ENCODE assay signal across 30 cellular contexts in the genomic region with DNA sequence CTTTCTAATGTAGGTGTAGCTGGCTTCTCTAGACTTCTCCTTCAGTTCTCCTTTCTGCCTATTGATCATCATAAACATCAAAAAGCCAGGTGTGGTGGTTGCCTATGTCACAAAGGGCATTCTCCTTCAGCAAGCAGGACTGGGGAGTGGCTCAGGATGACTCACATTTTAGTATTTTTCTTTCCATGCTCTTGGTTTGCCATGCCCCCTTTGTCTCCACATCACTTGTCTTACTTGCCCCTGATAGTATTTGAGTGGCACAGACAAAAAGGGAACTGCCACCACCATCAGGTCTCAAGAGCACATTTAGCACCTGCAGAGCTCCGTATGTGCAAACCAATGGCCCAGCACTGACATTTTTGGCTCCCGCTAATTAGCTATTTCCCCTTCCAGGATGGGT.
DNase-seq lines count a peak whose midpoint lies in the region; ATAC-seq, FAIRE-seq and TF ChIP-seq lines count a peak whose summit lies in the region.
"Had no signal": no experiment of that assay in that cellular context is flagged by ENCODE, and none has a peak within 500 bp of the region (broad histone marks: within the 10 kb centered on the region; RNA-seq: fewer than 3 reads in every experiment).

No MANE protein-coding gene starts in this region.

- H3K79me2 ChIP-seq in GM23248 (ENCODE audit: insufficient read depth): no peaks in the 10 kb centered on the region
- H3K79me2 ChIP-seq in OCI-LY3 (ENCODE audit: low read length): no peaks in the 10 kb centered on the region
- H3K79me2 ChIP-seq in endothelial cell of umbilical vein (ENCODE audit: control insufficient read depth, insufficient read depth, low read length): no peaks in the 10 kb centered on the region
- H3K79me2 ChIP-seq in smooth muscle cell (ENCODE audit: low read depth): no peaks in the 10 kb centered on the region
- no peaks in the 10 kb centered on the region for H3K79me2 ChIP-seq in mesendoderm (ENCODE audit: control insufficient read depth, insufficient read depth, low read length)

- no peak overlapping the region for H2AFZ ChIP-seq in GM23248
- 0 out of 2 replicates have a peak overlapping the region, but pooled peaks have one; percentile 4 for H2AFZ ChIP-seq in OCI-LY3 (ENCODE audit: low read depth, low read length)
- no peak overlapping the region for H2AFZ ChIP-seq in endothelial cell of umbilical vein (ENCODE audit: low read depth, low read length)
- no peak overlapping the region for H2AFZ ChIP-seq in smooth muscle cell (ENCODE audit: low read depth)

- H3K27me3 Mint-ChIP-seq in naive thymus-derived CD4-positive, alpha-beta T cell: peaks cover 0 to 6% (median 3%) of the 10 kb centered on the region in 5 donors
- H3K27me3 Mint-ChIP-seq: activated CD4-positive, alpha-beta memory T cell treated with anti-CD3 and anti-CD28 coated beads for 36 hours; CD4-positive, alpha-beta T cell had no signal

- TF ChIP-seq POLR2A in endothelial cell of umbilical vein (IDR thresholded peaks at IDR 0.05; ENCODE audit: low read depth, low read length): no peak

- no peak overlapping the region for H3K4me3 ChIP-seq in GM23248
- H3K4me3 ChIP-seq in OCI-LY3 (ENCODE audit: low read length): peak overlapping the region; percentile 9
- H3K4me3 ChIP-seq in endothelial cell of umbilical vein (replicated peaks in 1 of 3; ENCODE audit: insufficient read depth in 1 of 3, low read depth in 1 of 3, low read length in 3 of 3): no peak overlapping the region
- H3K4me3 ChIP-seq in smooth muscle cell: no peak overlapping the region
- H3K4me3 ChIP-seq in naive thymus-derived CD4-positive, alpha-beta T cell (ENCODE audit: low read length): no peak overlapping the region
- H3K4me3 ChIP-seq in mesendoderm (ENCODE audit: low read length): no peak overlapping the region
- H3K4me3 ChIP-seq: colonic mucosa, esophagus squamous epithelium, stomach, tibial artery had no signal

- H4K20me1 ChIP-seq in GM23248 (ENCODE audit: insufficient read depth): no peaks in the 10 kb centered on the region
- H4K20me1 ChIP-seq in OCI-LY3 (ENCODE audit: insufficient read depth, low read length): no peaks in the 10 kb centered on the region
- no peaks in the 10 kb centered on the region for H4K20me1 ChIP-seq in endothelial cell of umbilical vein (replicated peaks; ENCODE audit: control insufficient read depth, extremely low read depth, insufficient read depth, low read length)
- no peaks in the 10 kb centered on the region for H4K20me1 ChIP-seq in smooth muscle cell (ENCODE audit: low read depth)

- DNase-seq in GM23248 (peak; percentile 8), endothelial cell of umbilical vein (ENCODE audit: low read depth, low spot score) (peak; percentile 44), smooth muscle cell (lab: John Stamatoyannopoulos, UW; ENCODE audit: unreplicated experiment) (no peak), DMS153 (lab: John Stamatoyannopoulos, UW) (no peak), mesendoderm (no peak)
- no peak for DNase-seq in naive thymus-derived CD4-positive, alpha-beta T cell
- DNase-seq: activated CD4-positive, alpha-beta memory T cell treated with anti-CD3 and anti-CD28 coated beads for 36 hours; activated CD4-positive, CD25-positive, alpha-beta regulatory T cell; activated CD8-positive, alpha-beta memory T cell treated with anti-CD3 and anti-CD28 coated beads, Interleukin-2, amount 50 U/mL, for 4 hours; activated naive CD4-positive, alpha-beta T cell treated with anti-CD3 and anti-CD28 coated beads for 36 hours; amniotic stem cell; CD4-positive, alpha-beta T cell; colonic mucosa; esophagus squamous epithelium; GOT3; HFFc6; hippocampal formation; Kasumi-1; NCI-H1092; NCI-H187 treated with DMSO at 0.1 percent for 48 hours; NCI-H524 treated with DMSO at 0.1 percent for 48 hours; stomach; T-helper 1 cell; tibial artery had no signal

- no peak overlapping the region for H4K8ac ChIP-seq in mesendoderm (ENCODE audit: low read depth, low read length)

- no peak for FAIRE-seq in endothelial cell of umbilical vein (lab: Jason Lieb, UNC)
- FAIRE-seq: frontal cortex, GM12891, HepG2 had no signal

- no TSS peak for BruUV-seq in endothelial cell of umbilical vein (replicated peaks; lab: Mats Ljungman, UMichigan)

- H2AK5ac ChIP-seq in mesendoderm (ENCODE audit: low read length): no peak overlapping the region

- H3K9ac ChIP-seq in GM23248 (no peak overlapping the region), OCI-LY3 (ENCODE audit: low read length) (peak overlapping the region; percentile 11; the same call in 1 of the 2 replicates), endothelial cell of umbilical vein (replicated peaks; ENCODE audit: extremely low read depth, insufficient read depth, low read length) (peak overlapping the region; percentile 64), smooth muscle cell (ENCODE audit: low read depth) (no peak overlapping the region), mesendoderm (ENCODE audit: low read length) (no peak overlapping the region)

- no peak overlapping the region for H3K4me2 ChIP-seq in GM23248 (ENCODE audit: unreplicated experiment)
- H3K4me2 ChIP-seq in OCI-LY3 (ENCODE audit: low read length): peak overlapping the region; percentile 54
- H3K4me2 ChIP-seq in endothelial cell of umbilical vein (ENCODE audit: insufficient read depth, low read length): peak overlapping the region; percentile 53
- H3K4me2 ChIP-seq in smooth muscle cell: peak overlapping the region; percentile 56
- no peak overlapping the region for H3K4me2 ChIP-seq in mesendoderm (ENCODE audit: low read length)

- H3F3A ChIP-seq in GM23248 (ENCODE audit: insufficient read depth): peaks cover 8% of the 10 kb centered on the region
- H3F3A ChIP-seq in smooth muscle cell (ENCODE audit: low read depth): no peaks in the 10 kb centered on the region

- 94 to 98% methylated on average over 2 of the region's 2 CpGs for WGBS in GM23248 (ENCODE audit: low coverage in 1 of 2, low lambda C conversion rate in 2 of 2, missing lambda C conversion rate in 2 of 2), 2 experiments
- 98% methylated on average over 2 of the region's 2 CpGs for WGBS in smooth muscle cell (ENCODE audit: low lambda C conversion rate)
- no CpG with 5 or more reads among the region's 2 CpGs for WGBS in mesendoderm (ENCODE audit: extremely low coverage, insufficient coverage, low lambda C conversion rate)

- POLR2A ChIA-PET in endothelial cell of umbilical vein (lab: Charles Lee): no interaction called here
- POLR2A ChIA-PET in naive thymus-derived CD4-positive, alpha-beta T cell (lab: Charles Lee): no interaction called here

- no peak overlapping the region for H4K5ac ChIP-seq in mesendoderm (ENCODE audit: low read length)

- no peaks in the 10 kb centered on the region for H3K9me2 ChIP-seq in GM23248 (ENCODE audit: insufficient read depth)

- H3K27ac ChIP-seq in GM23248 (peak overlapping the region; percentile 25; the same call in 1 of the 2 replicates), OCI-LY3 (ENCODE audit: low read length) (peak overlapping the region; percentile 65), endothelial cell of umbilical vein (ENCODE audit: insufficient read depth, low read depth, low read length) (peak overlapping the region; percentile 83), smooth muscle cell (ENCODE audit: low read depth) (peak overlapping the region; percentile 58), mesendoderm (ENCODE audit: low read depth, low read length) (no peak overlapping the region)
- no peak overlapping the region for H3K27ac ChIP-seq in naive thymus-derived CD4-positive, alpha-beta T cell (ENCODE audit: low read depth, low read length)
- H3K27ac ChIP-seq: colonic mucosa, esophagus squamous epithelium, RWPE1, stomach, tibial artery had no signal

- no peak overlapping the region for H3K18ac ChIP-seq in mesendoderm (ENCODE audit: low read length)

- H3K4me1 Mint-ChIP-seq in naive thymus-derived CD4-positive, alpha-beta T cell: no peaks in the 10 kb centered on the region

- no peak overlapping the region for H3K27ac Mint-ChIP-seq in naive thymus-derived CD4-positive, alpha-beta T cell
- H3K27ac Mint-ChIP-seq: activated CD4-positive, alpha-beta memory T cell treated with anti-CD3 and anti-CD28 coated beads for 36 hours; activated naive CD4-positive, alpha-beta T cell treated with anti-CD3 and anti-CD28 coated beads for 36 hours; activated T-helper 1 cell treated with anti-CD3 and anti-CD28 coated beads, Interleukin-12 subunit alpha, Interleukin-12 subunit beta, Interleukin-2, Interleukin-4 antibody, amounts not matched to agents 30 ng/mL and 10 ng/mL and 1 ng/mL, durations not matched to agents 14 hours and 24 hours and 36 hours; CD4-positive, alpha-beta T cell; HFFc6 had no signal

- in situ Hi-C loops in GM23248 (cut with MboI): no loop called here

- no peak overlapping the region for H2BK120ac ChIP-seq in mesendoderm (ENCODE audit: low read depth, low read length)

- TF ChIP-seq CTCF in OCI-LY3 (IDR thresholded peaks at IDR 0.05; ENCODE audit: low read depth, low read length) (peak; percentile 55), endothelial cell of umbilical vein (IDR thresholded peaks at IDR 0.05; ENCODE audit: extremely low read depth in 1 of 2, insufficient read depth in 1 of 2, low read depth in 1 of 2, low read length in 2 of 2) (no peak), smooth muscle cell (IDR thresholded peaks at IDR 0.05; ENCODE audit: borderline replicate concordance, insufficient read depth, poor library complexity, severe bottlenecking) (no peak)

- no peaks in the 10 kb centered on the region for H3K36me3 Mint-ChIP-seq in naive thymus-derived CD4-positive, alpha-beta T cell
- H3K36me3 Mint-ChIP-seq: activated CD4-positive, alpha-beta memory T cell treated with anti-CD3 and anti-CD28 coated beads for 36 hours had no signal

- no peak overlapping the region for H3K23ac ChIP-seq in mesendoderm (ENCODE audit: low read length)

- no peak overlapping the region for H2BK5ac ChIP-seq in mesendoderm (ENCODE audit: low read length)

- peaks cover 27% of the 10 kb centered on the region for H3K4me1 ChIP-seq in GM23248 (ENCODE audit: insufficient read depth)
- H3K4me1 ChIP-seq in OCI-LY3 (ENCODE audit: low read length): peaks cover 34% of the 10 kb centered on the region
- peaks cover 28% of the 10 kb centered on the region for H3K4me1 ChIP-seq in endothelial cell of umbilical vein (ENCODE audit: control insufficient read depth, extremely low read depth, insufficient read depth, low read length)
- no peaks in the 10 kb centered on the region for H3K4me1 ChIP-seq in smooth muscle cell (ENCODE audit: low read depth)
- no peaks in the 10 kb centered on the region for H3K4me1 ChIP-seq in naive thymus-derived CD4-positive, alpha-beta T cell (ENCODE audit: control insufficient read depth in 2 of 2, insufficient read depth in 2 of 2, low read length in 2 of 2)
- no peaks in the 10 kb centered on the region for H3K4me1 ChIP-seq in mesendoderm (ENCODE audit: control insufficient read depth, low read depth, low read length)
- H3K4me1 ChIP-seq: colonic mucosa, stomach had no signal

- no peaks in the 10 kb centered on the region for H3K9me3 ChIP-seq in GM23248 (ENCODE audit: low read depth)
- no peaks in the 10 kb centered on the region for H3K9me3 ChIP-seq in OCI-LY3 (ENCODE audit: insufficient read depth, low read length)
- H3K9me3 ChIP-seq in endothelial cell of umbilical vein (replicated peaks; ENCODE audit: control insufficient read depth, insufficient read depth, low read length): no peaks in the 10 kb centered on the region
- H3K9me3 ChIP-seq in smooth muscle cell (replicated peaks; ENCODE audit: low read depth): no peaks in the 10 kb centered on the region
- H3K9me3 ChIP-seq in naive thymus-derived CD4-positive, alpha-beta T cell (ENCODE audit: control insufficient read depth in 2 of 3, low read length in 3 of 3): no peaks in the 10 kb centered on the region
- H3K9me3 ChIP-seq: colonic mucosa, esophagus squamous epithelium, stomach, tibial artery had no signal

- no peaks in the 10 kb centered on the region for H3K36me3 ChIP-seq in GM23248 (ENCODE audit: low read depth)
- peaks cover 4% of the 10 kb centered on the region for H3K36me3 ChIP-seq in OCI-LY3 (replicated peaks; ENCODE audit: low read depth, low read length)
- no peaks in the 10 kb centered on the region for H3K36me3 ChIP-seq in endothelial cell of umbilical vein (ENCODE audit: control insufficient read depth in 2 of 2, extremely low read depth in 1 of 2, insufficient read depth in 2 of 2, low read length in 2 of 2)
- no peaks in the 10 kb centered on the region for H3K36me3 ChIP-seq in smooth muscle cell (ENCODE audit: low read depth)
- H3K36me3 ChIP-seq in naive thymus-derived CD4-positive, alpha-beta T cell (ENCODE audit: control insufficient read depth in 2 of 3, insufficient read depth in 3 of 3, low read length in 3 of 3): no peaks in the 10 kb centered on the region
- no peaks in the 10 kb centered on the region for H3K36me3 ChIP-seq in mesendoderm (ENCODE audit: control insufficient read depth, insufficient read depth, low read length)
- H3K36me3 ChIP-seq: colonic mucosa, esophagus squamous epithelium, stomach, tibial artery had no signal

- dilution Hi-C loops in endothelial cell of umbilical vein (cut with MboI; ENCODE audit: extremely low pct_ligation_motif_present, low sequenced_read_pairs): no loop called here

- CTCF ChIA-PET in endothelial cell of umbilical vein (lab: Charles Lee): interaction anchor here (0.6 to 1.1 kb wide), 2 partner anchors 12 to 213 kb away, joined by 3 to 4 read pairs; no protein-coding TSS in a partner anchor
- CTCF ChIA-PET in naive thymus-derived CD4-positive, alpha-beta T cell (lab: Charles Lee): no interaction called here

- no peak overlapping the region for H3K56ac ChIP-seq in mesendoderm (ENCODE audit: low read length)

- ATAC-seq in naive thymus-derived CD4-positive, alpha-beta T cell: no peak
- ATAC-seq: HepG2 had no signal

- no peak overlapping the region for H3K4me3 Mint-ChIP-seq in naive thymus-derived CD4-positive, alpha-beta T cell
- H3K4me3 Mint-ChIP-seq: activated CD4-positive, alpha-beta memory T cell treated with anti-CD3 and anti-CD28 coated beads for 36 hours; activated naive CD4-positive, alpha-beta T cell treated with anti-CD3 and anti-CD28 coated beads for 36 hours; activated T-helper 1 cell treated with anti-CD3 and anti-CD28 coated beads, Interleukin-12 subunit alpha, Interleukin-12 subunit beta, Interleukin-2, Interleukin-4 antibody, amounts not matched to agents 30 ng/mL and 10 ng/mL and 1 ng/mL, durations not matched to agents 14 hours and 24 hours and 36 hours; CD4-positive, alpha-beta T cell; HFFc6 had no signal

- no peak overlapping the region for H3K4ac ChIP-seq in mesendoderm (ENCODE audit: low read depth, low read length)

- H3K27me3 ChIP-seq in GM23248 (replicated peaks; ENCODE audit: insufficient read depth) (no peaks in the 10 kb centered on the region), OCI-LY3 (ENCODE audit: low read depth, low read length) (no peaks in the 10 kb centered on the region), endothelial cell of umbilical vein (ENCODE audit: control insufficient read depth in 2 of 2, insufficient read depth in 2 of 2, low read length in 2 of 2) (no peaks in the 10 kb centered on the region), smooth muscle cell (ENCODE audit: low read depth) (no peaks in the 10 kb centered on the region), mesendoderm (ENCODE audit: insufficient read depth, low read length, poor library complexity) (no peaks in the 10 kb centered on the region)
- H3K27me3 ChIP-seq in naive thymus-derived CD4-positive, alpha-beta T cell (ENCODE audit: control insufficient read depth in 2 of 2, insufficient read depth in 2 of 2, low read length in 2 of 2): no peaks in the 10 kb centered on the region
- H3K27me3 ChIP-seq: colonic mucosa, esophagus squamous epithelium, stomach, tibial artery had no signal

- H3K9me3 Mint-ChIP-seq in naive thymus-derived CD4-positive, alpha-beta T cell: peaks cover 0 to 8% (median 0%) of the 10 kb centered on the region in 11 donors
- H3K9me3 Mint-ChIP-seq: activated CD4-positive, alpha-beta memory T cell treated with anti-CD3 and anti-CD28 coated beads for 36 hours; activated T-helper 1 cell treated with anti-CD3 and anti-CD28 coated beads, Interleukin-12 subunit alpha, Interleukin-12 subunit beta, Interleukin-2, Interleukin-4 antibody, amounts not matched to agents 30 ng/mL and 10 ng/mL and 1 ng/mL, durations not matched to agents 14 hours and 24 hours and 36 hours; CD4-positive, alpha-beta T cell had no signal

- H2BK15ac ChIP-seq in mesendoderm (replicated peaks; ENCODE audit: low read depth): no peak overlapping the region

- H3K9me1 ChIP-seq in endothelial cell of umbilical vein (replicated peaks; ENCODE audit: control insufficient read depth, extremely low read depth, insufficient read depth, low read length): no peaks in the 10 kb centered on the region

- intact Hi-C loops in endothelial cell of umbilical vein (cut with micrococcal nuclease): loop anchor here (1.0 to 10.0 kb wide), 4 partner anchors 73 to 396 kb away; no protein-coding TSS in a partner anchor
- intact Hi-C loops in naive thymus-derived CD4-positive, alpha-beta T cell (cut with micrococcal nuclease): no loop called here

- H3K79me1 ChIP-seq in mesendoderm (ENCODE audit: low read length): no peaks in the 10 kb centered on the region

Comparison
In these comparisons a context has a peak if more than half of its experiments do, and no peak if none do; other contexts are left out.
1. DNase-seq: peak in GM23248 (single experiment) and endothelial cell of umbilical vein (single experiment); none in smooth muscle cell (single experiment), naive thymus-derived CD4-positive, alpha-beta T cell (0 of 9), DMS153 (single experiment) and mesendoderm (single experiment).
2. H3K27ac ChIP-seq: peak in GM23248 (single experiment), OCI-LY3 (single experiment), endothelial cell of umbilical vein (single experiment) and smooth muscle cell (single experiment); none in naive thymus-derived CD4-positive, alpha-beta T cell (single experiment) and mesendoderm (single experiment).
3. H3K4me2 ChIP-seq: peak in OCI-LY3 (single experiment), endothelial cell of umbilical vein (single experiment) and smooth muscle cell (single experiment); none in GM23248 (single experiment) and mesendoderm (single experiment).
4. H3K9ac ChIP-seq: peak in OCI-LY3 (single experiment) and endothelial cell of umbilical vein (single experiment); none in GM23248 (single experiment), smooth muscle cell (single experiment) and mesendoderm (single experiment).